8 cellular contexts compared by ENCODE assay signal in genomic region chr15:40754883-40755815, GRCh38. TPM values are rescaled to one million over a fixed set of nuclear protein-coding genes. Genes with fewer than 3 reads are reported as not detected.
DNase-seq lines count a peak whose midpoint lies in the region; ATAC-seq and TF ChIP-seq lines count a peak whose summit lies in the region.

A gene with protein sequence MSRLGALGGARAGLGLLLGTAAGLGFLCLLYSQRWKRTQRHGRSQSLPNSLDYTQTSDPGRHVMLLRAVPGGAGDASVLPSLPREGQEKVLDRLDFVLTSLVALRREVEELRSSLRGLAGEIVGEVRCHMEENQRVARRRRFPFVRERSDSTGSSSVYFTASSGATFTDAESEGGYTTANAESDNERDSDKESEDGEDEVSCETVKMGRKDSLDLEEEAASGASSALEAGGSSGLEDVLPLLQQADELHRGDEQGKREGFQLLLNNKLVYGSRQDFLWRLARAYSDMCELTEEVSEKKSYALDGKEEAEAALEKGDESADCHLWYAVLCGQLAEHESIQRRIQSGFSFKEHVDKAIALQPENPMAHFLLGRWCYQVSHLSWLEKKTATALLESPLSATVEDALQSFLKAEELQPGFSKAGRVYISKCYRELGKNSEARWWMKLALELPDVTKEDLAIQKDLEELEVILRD (minus strand): TSS chr15:40755254. CDS start chr15:40754783, 471 bp downstream.

- H3K9me3 ChIP-seq in T-helper 17 cell (ENCODE audit: control insufficient read depth, low read length, poor library complexity, severe bottlenecking) (no peaks in the 10 kb centered on the region), psoas muscle (no peaks in the 10 kb centered on the region)

- no peaks in the 10 kb centered on the region for H3K36me3 Mint-ChIP-seq in T-helper 17 cell (ENCODE audit: low read depth)

- ATAC-seq in HG02870 (IDR thresholded peaks at IDR 0.05; ENCODE audit: unreplicated experiment) (peak; percentile 73), T-helper 17 cell (peak; percentile 97), left cardiac atrium (peak; percentile 98 to 99), psoas muscle (peak; percentile 98 to 100 (median 99))

- DNase-seq in GM13977 (ENCODE audit: low spot score) = peak; percentile 95
- DNase-seq in NCI-H187 (lab: John Stamatoyannopoulos, UW) = peak; percentile 68 to 81
- DNase-seq in T-helper 17 cell = peak; percentile 90 to 93 (median 91)
- peak; percentile 75 for DNase-seq in amniotic stem cell (lab: John Stamatoyannopoulos, UW)
- peak; percentile 95 for DNase-seq in left cardiac atrium
- DNase-seq in psoas muscle = peak; percentile 94 to 96

- no peaks in the 10 kb centered on the region for H3K27me3 ChIP-seq in psoas muscle (ENCODE audit: insufficient read depth in 3 of 3, low read length in 2 of 3)

- intact Hi-C loops in left cardiac atrium (cut with DNase I) (no loop called here), psoas muscle (cut with DNase I) (loop anchor here (5.0 to 10.0 kb wide), 2 partner anchors 50 to 137 kb away; partner anchors contain the start of genes DNAJC17 (in 1 of the 2), VPS18 (in 1 of the 2) and ZFYVE19 (in 1 of the 2))

- H3K4me1 ChIP-seq in psoas muscle = peaks cover 15% of the 10 kb centered on the region
- no peaks in the 10 kb centered on the region for H3K4me1 ChIP-seq in urinary bladder (ENCODE audit: insufficient read depth)

- peaks cover 20% of the 10 kb centered on the region for H3K4me1 Mint-ChIP-seq in T-helper 17 cell

- in situ Hi-C loops in GM13977 (cut with MboI; ENCODE audit: low pct_unique_long_range_greater_than_20kb, low sequenced_read_pairs, unreplicated experiment) = no loop called here

- H3K27me3 Mint-ChIP-seq in T-helper 17 cell = no peaks in the 10 kb centered on the region

- H3K4me3 Mint-ChIP-seq in T-helper 17 cell = peak within 1 kb of the TSS; percentile 94

- TF ChIP-seq CTCF in GM13977 (IDR thresholded peaks at IDR 0.05; ENCODE audit: extremely low read depth, insufficient read depth, missing control alignments) = no peak
- no peak for TF ChIP-seq CTCF in psoas muscle (IDR thresholded peaks at IDR 0.05)

- H3K36me3 ChIP-seq in psoas muscle (ENCODE audit: insufficient read depth in 1 of 2, low read depth in 1 of 2) = peaks cover 6 to 37% of the 10 kb centered on the region in 2 donors
- H3K36me3 ChIP-seq in urinary bladder (ENCODE audit: insufficient read depth) = peaks cover 4% of the 10 kb centered on the region

- WGBS in psoas muscle, 3 donors = 1% methylated on average over 62 to 66 of the region's 66 CpGs
- under 1% methylated on average over 66 of the region's 66 CpGs for WGBS in urinary bladder

- H3K27ac Mint-ChIP-seq in T-helper 17 cell = peak within 1 kb of the TSS; percentile 97

- H3K4me3 ChIP-seq in psoas muscle (peak within 1 kb of the TSS; percentile 91), urinary bladder (ENCODE audit: low read depth, low read length) (peak within 1 kb of the TSS; percentile 98)

- H3K27ac ChIP-seq in psoas muscle (peak within 1 kb of the TSS; percentile 77), urinary bladder (ENCODE audit: low read depth) (peak within 1 kb of the TSS; percentile 82)

RNA-seq across cellular contexts. Expression of the gene that starts here (rescaled TPM):
- total RNA-seq in T-helper 17 cell (10 to 100 TPM; 31.4 to 33.1 TPM), left cardiac atrium (10 to 100 TPM; 20.7 to 23.8 TPM), psoas muscle (10 to 100 TPM; 17.1 to 20.1 (median 18.6) TPM), urinary bladder (13.0 TPM)
- polyA plus RNA-seq in psoas muscle (10 to 100 TPM; 11.1 to 30.9 (median 20.2) TPM), urinary bladder (35.2 TPM)

Comparison
In these comparisons a context has a peak if more than half of its experiments do, and no peak if none do; other contexts are left out.
1. Peak in every context shown above with its lines: DNase-seq, ATAC-seq, H3K4me3 ChIP-seq and H3K27ac ChIP-seq.
2. intact Hi-C loops: an anchor here in psoas muscle (5.0 to 10.0 kb wide); none called in left cardiac atrium.